ENCODE assay signal across 8 cellular contexts in the genomic region with DNA sequence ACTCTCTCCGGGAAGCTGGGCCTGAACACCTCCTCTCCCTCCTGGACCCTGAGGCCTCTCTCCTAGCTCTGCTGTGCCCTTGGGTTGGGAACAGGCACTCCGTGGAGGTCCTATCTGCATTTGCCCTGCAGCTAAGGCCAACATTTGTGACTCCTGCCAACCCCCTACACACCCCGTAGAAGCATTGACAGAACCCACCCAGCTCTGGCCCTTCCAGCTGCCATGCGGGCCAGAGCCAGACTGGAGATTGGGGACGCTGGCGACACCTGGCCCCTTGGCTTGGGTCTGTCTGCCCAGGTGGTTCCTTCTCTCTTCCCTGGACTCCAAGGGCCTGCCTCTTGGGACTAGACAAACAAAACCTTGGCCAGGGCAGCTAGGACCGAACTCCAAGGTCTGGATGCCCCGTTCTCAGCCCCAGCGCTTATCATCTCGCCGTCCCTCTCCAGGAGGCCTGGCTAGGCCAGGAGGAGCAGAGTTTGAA. TPM values are rescaled to one million over a fixed set of nuclear protein-coding genes. Genes with fewer than 3 reads are reported as not detected.
A peak's percentile ranks its signal among the peaks of the same experiment; 100 is the strongest.
DNase-seq lines count a peak whose midpoint lies in the region; ATAC-seq and TF ChIP-seq lines count a peak whose summit lies in the region.

No MANE protein-coding gene starts in this region.

- TF ChIP-seq CTCF in HEK293 (tag by site-specific recombination; IDR thresholded peaks at IDR 0.05) (0 out of 2 replicates have a peak, but pooled peaks have one; percentile 5), glutamatergic neuron (IDR thresholded peaks at IDR 0.05; ENCODE audit: partially characterized antibody, unreplicated experiment) (no peak)
- no peak for TF ChIP-seq CTCF in activated CD8-positive, alpha-beta T cell treated with anti-CD3 and anti-CD28 coated beads for 36 hours (IDR thresholded peaks at IDR 0.05)

- no peak for DNase-seq in activated CD8-positive, alpha-beta T cell treated with anti-CD3 and anti-CD28 coated beads for 36 hours
- DNase-seq in glutamatergic neuron, result no peak
- no peak for DNase-seq in left lobe of liver (ENCODE audit: low spot score)
- DNase-seq in SIG-M5 (lab: John Stamatoyannopoulos, UW), result no peak

- H3K4me1 ChIP-seq in HEK293 (ENCODE audit: control insufficient read depth, insufficient read depth, low read length) (peaks cover 16% of the 10 kb centered on the region), skeletal muscle tissue (ENCODE audit: control insufficient read depth in 3 of 3, insufficient read depth in 3 of 3, low read length in 3 of 3) (peaks cover 41 to 54% (median 51%) of the 10 kb centered on the region in 3 donors)

- H3K36me3 ChIP-seq in HEK293 (ENCODE audit: control insufficient read depth in 2 of 2, insufficient read depth in 1 of 2, low read length in 2 of 2) (no peaks in the 10 kb centered on the region), skeletal muscle tissue (ENCODE audit: control insufficient read depth in 3 of 3, insufficient read depth in 3 of 3, low read length in 3 of 3) (no peaks in the 10 kb centered on the region)

- H3K9me3 Mint-ChIP-seq in activated CD8-positive, alpha-beta T cell treated with anti-CD3 and anti-CD28 coated beads for 36 hours, result no peaks in the 10 kb centered on the region
- H3K9me3 Mint-ChIP-seq in glutamatergic neuron (ENCODE audit: unreplicated experiment), result peaks cover 7% of the 10 kb centered on the region

- no peaks in the 10 kb centered on the region for H3K9me3 ChIP-seq in HEK293 (ENCODE audit: control insufficient read depth, insufficient read depth, low read depth, low read length)
- H3K9me3 ChIP-seq in skeletal muscle tissue (ENCODE audit: control insufficient read depth in 3 of 3, low read length in 3 of 3), result no peaks in the 10 kb centered on the region

- CTCF ChIA-PET in HEK293 (lab: Yijun Ruan, JAX), result interaction anchor here (0.6 to 7.3 kb wide), 10 partner anchors 9 to 199 kb away, joined by 3 to 58 read pairs (median 6); a partner anchor contains a TSS
- CTCF ChIA-PET in activated CD8-positive, alpha-beta T cell treated with anti-CD3 and anti-CD28 coated beads for 36 hours (lab: Charles Lee), result interaction anchor here (1.1 to 4.7 kb wide), 6 partner anchors 21 to 93 kb away, joined by 3 to 23 read pairs (median 5); a partner anchor contains a TSS

- H3K27me3 Mint-ChIP-seq in activated CD8-positive, alpha-beta T cell treated with anti-CD3 and anti-CD28 coated beads for 36 hours, result no peaks in the 10 kb centered on the region
- peaks cover 12% of the 10 kb centered on the region for H3K27me3 Mint-ChIP-seq in glutamatergic neuron (ENCODE audit: unreplicated experiment)

- peak overlapping the region; percentile 39; the same call in 1 of the 2 replicates for H3K27ac ChIP-seq in HEK293 (ENCODE audit: extremely low read depth, low read depth, low read length)
- H3K27ac ChIP-seq in skeletal muscle tissue (ENCODE audit: low read depth, low read length), result peak overlapping the region; percentile 73

- POLR2A ChIA-PET in HEK293 (lab: Yijun Ruan, JAX), result interaction anchor here (0.6 to 1.6 kb wide), 5 partner anchors 21 to 169 kb away, joined by 3 to 5 read pairs (median 5); a partner anchor contains a TSS
- POLR2A ChIA-PET in activated CD8-positive, alpha-beta T cell treated with anti-CD3 and anti-CD28 coated beads for 36 hours (lab: Charles Lee), result interaction anchor here (0.7 to 4.3 kb wide), 5 partner anchors 32 to 148 kb away, joined by 3 to 16 read pairs (median 3); a partner anchor contains a TSS

- H3K4me3 ChIP-seq in HEK293 (ENCODE audit: low read depth, low read length), result no peak overlapping the region
- peak overlapping the region; percentile 68 to 81 (median 76) for H3K4me3 ChIP-seq in skeletal muscle tissue (ENCODE audit: low read length in 3 of 3)

- ATAC-seq in activated CD8-positive, alpha-beta T cell treated with anti-CD3 and anti-CD28 coated beads for 36 hours, result no peak
- no peak for ATAC-seq in left lobe of liver
- no peak for ATAC-seq in GM21360 (IDR thresholded peaks at IDR 0.05; ENCODE audit: unreplicated experiment)
- no peak for ATAC-seq in GM21528 (IDR thresholded peaks at IDR 0.05; ENCODE audit: low FRiP score, unreplicated experiment)

- H3K4me1 Mint-ChIP-seq in activated CD8-positive, alpha-beta T cell treated with anti-CD3 and anti-CD28 coated beads for 36 hours (ENCODE audit: low read depth), result peaks cover 42% of the 10 kb centered on the region
- peaks cover 16% of the 10 kb centered on the region for H3K4me1 Mint-ChIP-seq in glutamatergic neuron (ENCODE audit: low read depth, unreplicated experiment)

- H3K36me3 Mint-ChIP-seq in activated CD8-positive, alpha-beta T cell treated with anti-CD3 and anti-CD28 coated beads for 36 hours (ENCODE audit: low read depth), result no peaks in the 10 kb centered on the region
- H3K36me3 Mint-ChIP-seq in glutamatergic neuron (ENCODE audit: unreplicated experiment), result no peaks in the 10 kb centered on the region

- intact Hi-C loops in activated CD8-positive, alpha-beta T cell treated with anti-CD3 and anti-CD28 coated beads for 36 hours (cut with micrococcal nuclease), result no loop called here

- H3K27ac Mint-ChIP-seq in activated CD8-positive, alpha-beta T cell treated with anti-CD3 and anti-CD28 coated beads for 36 hours, result peak overlapping the region; percentile 92
- no peak overlapping the region for H3K27ac Mint-ChIP-seq in glutamatergic neuron (ENCODE audit: unreplicated experiment)

- H3K9ac ChIP-seq in skeletal muscle tissue (ENCODE audit: low read depth in 1 of 3, low read length in 3 of 3), result peak overlapping the region; percentile 38 to 87 (median 65)

- H3K4me3 Mint-ChIP-seq in activated CD8-positive, alpha-beta T cell treated with anti-CD3 and anti-CD28 coated beads for 36 hours, result peak overlapping the region; percentile 90
- peak overlapping the region; percentile 90 for H3K4me3 Mint-ChIP-seq in glutamatergic neuron (ENCODE audit: unreplicated experiment)

- peaks cover 0 to 4% (median 0%) of the 10 kb centered on the region in 3 donors for H3K27me3 ChIP-seq in skeletal muscle tissue (ENCODE audit: control insufficient read depth in 3 of 3, insufficient read depth in 3 of 3, low read length in 3 of 3)

TF ChIP-seq in HEK293, 187 proteins besides CTCF, POLR2A, EP300 and RAD21 (continues in another document):
- TF ChIP-seq ZFP69B (tag by site-specific recombination; IDR thresholded peaks at IDR 0.05), result no peak
- TF ChIP-seq GLIS1 (tag by site-specific recombination; IDR thresholded peaks at IDR 0.05), result no peak
- no peak for TF ChIP-seq YY2 (tag by site-specific recombination; IDR thresholded peaks at IDR 0.05)
- TF ChIP-seq ZBTB48 (tag by site-specific recombination; IDR thresholded peaks at IDR 0.05), result 0 out of 2 replicates have a peak, but pooled peaks have one; percentile 11
- no peak for TF ChIP-seq ZNF394 (tag by site-specific recombination; IDR thresholded peaks at IDR 0.05; ENCODE audit: borderline replicate concordance)
- TF ChIP-seq ZBTB20 (tag by site-specific recombination; IDR thresholded peaks at IDR 0.05), result peak; percentile 4; the same call in 1 of the 2 replicates
- peak; percentile 8; the same call in 1 of the 2 replicates for TF ChIP-seq ZIC2 (tag by site-specific recombination; IDR thresholded peaks at IDR 0.05)
- no peak for TF ChIP-seq RBAK (tag by site-specific recombination; IDR thresholded peaks at IDR 0.05)
- TF ChIP-seq, protein P1, sequence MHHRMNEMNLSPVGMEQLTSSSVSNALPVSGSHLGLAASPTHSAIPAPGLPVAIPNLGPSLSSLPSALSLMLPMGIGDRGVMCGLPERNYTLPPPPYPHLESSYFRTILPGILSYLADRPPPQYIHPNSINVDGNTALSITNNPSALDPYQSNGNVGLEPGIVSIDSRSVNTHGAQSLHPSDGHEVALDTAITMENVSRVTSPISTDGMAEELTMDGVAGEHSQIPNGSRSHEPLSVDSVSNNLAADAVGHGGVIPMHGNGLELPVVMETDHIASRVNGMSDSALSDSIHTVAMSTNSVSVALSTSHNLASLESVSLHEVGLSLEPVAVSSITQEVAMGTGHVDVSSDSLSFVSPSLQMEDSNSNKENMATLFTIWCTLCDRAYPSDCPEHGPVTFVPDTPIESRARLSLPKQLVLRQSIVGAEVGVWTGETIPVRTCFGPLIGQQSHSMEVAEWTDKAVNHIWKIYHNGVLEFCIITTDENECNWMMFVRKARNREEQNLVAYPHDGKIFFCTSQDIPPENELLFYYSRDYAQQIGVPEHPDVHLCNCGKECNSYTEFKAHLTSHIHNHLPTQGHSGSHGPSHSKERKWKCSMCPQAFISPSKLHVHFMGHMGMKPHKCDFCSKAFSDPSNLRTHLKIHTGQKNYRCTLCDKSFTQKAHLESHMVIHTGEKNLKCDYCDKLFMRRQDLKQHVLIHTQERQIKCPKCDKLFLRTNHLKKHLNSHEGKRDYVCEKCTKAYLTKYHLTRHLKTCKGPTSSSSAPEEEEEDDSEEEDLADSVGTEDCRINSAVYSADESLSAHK (tag by site-specific recombination; IDR thresholded peaks at IDR 0.05), result no peak
- TF ChIP-seq WT1 (tag by site-specific recombination; IDR thresholded peaks at IDR 0.05), result no peak
- no peak for TF ChIP-seq ZNF169 (tag by site-specific recombination; IDR thresholded peaks at IDR 0.05)
- TF ChIP-seq ZNF791 (tag by site-specific recombination; IDR thresholded peaks at IDR 0.05), result no peak
- no peak for TF ChIP-seq ZSCAN30 (tag by site-specific recombination; IDR thresholded peaks at IDR 0.05)

RNA-seq across cellular contexts. Expression of a gene that starts 0.6 kb away (rescaled TPM):
- 10 to 100 TPM; 19.9 to 20.4 TPM for total RNA-seq in activated CD8-positive, alpha-beta T cell treated with anti-CD3 and anti-CD28 coated beads for 36 hours
- total RNA-seq in glutamatergic neuron (ENCODE audit: unreplicated experiment), result 1.9 TPM
- total RNA-seq in skeletal muscle tissue, result 3.7 TPM
- total RNA-seq in left lobe of liver, result 8.9 TPM

RNA-seq across cellular contexts. Expression of a gene that starts 34.5 kb away (rescaled TPM):
- total RNA-seq in activated CD8-positive, alpha-beta T cell treated with anti-CD3 and anti-CD28 coated beads for 36 hours, result under 1 TPM in 1 of 2 experiments, not detected in 1; 0.34 TPM
- 0.39 TPM for total RNA-seq in glutamatergic neuron (ENCODE audit: unreplicated experiment)
- total RNA-seq in skeletal muscle tissue, result not detected
- total RNA-seq in left lobe of liver, result not detected

RNA-seq across cellular contexts. Expression of a gene that starts 35.6 kb away (rescaled TPM):
- under 1 TPM in 1 of 2 experiments, not detected in 1; 0.23 TPM for total RNA-seq in activated CD8-positive, alpha-beta T cell treated with anti-CD3 and anti-CD28 coated beads for 36 hours
- total RNA-seq in glutamatergic neuron (ENCODE audit: unreplicated experiment), result 20.4 TPM
- total RNA-seq in skeletal muscle tissue, result 8.9 TPM
- 5.0 TPM for total RNA-seq in left lobe of liver

RNA-seq across cellular contexts. Expression of a gene that starts 38.0 kb away (rescaled TPM):
- total RNA-seq in activated CD8-positive, alpha-beta T cell treated with anti-CD3 and anti-CD28 coated beads for 36 hours, result not detected
- total RNA-seq in glutamatergic neuron (ENCODE audit: unreplicated experiment) (1.4 TPM), skeletal muscle tissue (0.52 TPM), left lobe of liver (0.15 TPM)

RNA-seq across cellular contexts. Expression of a gene that starts 48.9 kb away (rescaled TPM):
- 10 to 100 TPM; 36.8 to 39.5 TPM for total RNA-seq in activated CD8-positive, alpha-beta T cell treated with anti-CD3 and anti-CD28 coated beads for 36 hours
- total RNA-seq in glutamatergic neuron (ENCODE audit: unreplicated experiment) (94.3 TPM), skeletal muscle tissue (20.9 TPM), left lobe of liver (9.8 TPM)
